13 cellular contexts compared by ENCODE assay signal in genomic region chr17:44039829-44040635, GRCh38. TPM values are rescaled to one million over a fixed set of nuclear protein-coding genes. Genes with fewer than 3 reads are reported as not detected.
DNase-seq lines count a peak whose midpoint lies in the region; ATAC-seq and TF ChIP-seq lines count a peak whose summit lies in the region.
"Had no signal": no experiment of that assay in that cellular context is flagged by ENCODE, and none has a peak within 500 bp of the region (broad histone marks: within the 10 kb centered on the region; RNA-seq: fewer than 3 reads in every experiment).

No MANE protein-coding gene starts in this region.

- peaks cover 18% of the 10 kb centered on the region for H3K36me3 Mint-ChIP-seq in activated CD8-positive, alpha-beta memory T cell treated with anti-CD3 and anti-CD28 coated beads, Interleukin-2, amount 10 ng/mL, durations not matched to agents 7 days and 5 days

- DNase-seq in activated CD8-positive, alpha-beta memory T cell treated with anti-CD3 and anti-CD28 coated beads, Interleukin-2, amount 10 ng/mL, durations not matched to agents 7 days and 5 days, result no peak
- no peak for DNase-seq in activated CD8-positive, alpha-beta memory T cell treated with anti-CD3 and anti-CD28 coated beads, Interleukin-2, amount 50 U/mL, for 48 hours
- DNase-seq in breast epithelium (ENCODE audit: low spot score in 2 of 2) (peak in 1 of 2 donors; percentile 34), kidney tubule cell (ENCODE audit: low spot score) (peak; percentile 52), PC-9 (no peak), RPMI8226 (no peak), GM10248 (ENCODE audit: extremely low spot score) (no peak)
- DNase-seq: central memory CD4-positive, alpha-beta T cell; DMS153; PC-3; right cardiac atrium; tibial artery had no signal

- no peak overlapping the region for H3K4me2 ChIP-seq in PC-9

- H3K79me2 ChIP-seq in PC-9 (ENCODE audit: low read depth), result peaks cover 49% of the 10 kb centered on the region

- no peak for TF ChIP-seq POLR2A in breast epithelium (IDR thresholded peaks at IDR 0.05)

- H3K27ac ChIP-seq in breast epithelium, result peak overlapping the region; percentile 72 to 83
- H3K27ac ChIP-seq in thymus (ENCODE audit: low read depth), result peak overlapping the region; percentile 33
- no peak overlapping the region for H3K27ac ChIP-seq in PC-9

- H3K27me3 Mint-ChIP-seq in activated CD8-positive, alpha-beta memory T cell treated with anti-CD3 and anti-CD28 coated beads, Interleukin-2, amount 10 ng/mL, durations not matched to agents 7 days and 5 days, result no peaks in the 10 kb centered on the region

- H3K9me2 ChIP-seq in PC-9 (ENCODE audit: insufficient read depth), result no peaks in the 10 kb centered on the region

- H4K20me1 ChIP-seq in PC-9 (ENCODE audit: insufficient read depth), result peaks cover 58% of the 10 kb centered on the region

- peaks cover 29% of the 10 kb centered on the region for H3F3A ChIP-seq in PC-9 (ENCODE audit: insufficient read depth, low read depth)

- no peak overlapping the region for H2AFZ ChIP-seq in PC-9

- BruUV-seq in PC-9 (replicated peaks; lab: Mats Ljungman, UMichigan), result no TSS peak

- H3K9me3 Mint-ChIP-seq in activated CD8-positive, alpha-beta memory T cell treated with anti-CD3 and anti-CD28 coated beads, Interleukin-2, amount 10 ng/mL, durations not matched to agents 7 days and 5 days (ENCODE audit: low read depth), result no peaks in the 10 kb centered on the region

- H3K4me3 Mint-ChIP-seq in activated CD8-positive, alpha-beta memory T cell treated with anti-CD3 and anti-CD28 coated beads, Interleukin-2, amount 10 ng/mL, durations not matched to agents 7 days and 5 days, result peak overlapping the region; percentile 12

- ATAC-seq in activated CD8-positive, alpha-beta memory T cell treated with anti-CD3 and anti-CD28 coated beads, Interleukin-2, amount 10 ng/mL, durations not matched to agents 7 days and 5 days, result no peak
- ATAC-seq: PC-3 had no signal

- H3K27me3 ChIP-seq in breast epithelium (no peaks in the 10 kb centered on the region), thymus (ENCODE audit: control insufficient read depth, insufficient read depth) (no peaks in the 10 kb centered on the region), PC-9 (ENCODE audit: insufficient read depth, low read depth) (no peaks in the 10 kb centered on the region)
- H3K27me3 ChIP-seq: tibial artery had no signal

- H3K4me1 ChIP-seq in breast epithelium, result peaks cover 0 to 8% of the 10 kb centered on the region in 2 donors
- no peaks in the 10 kb centered on the region for H3K4me1 ChIP-seq in thymus (ENCODE audit: control insufficient read depth, insufficient read depth, low read length)
- H3K4me1 ChIP-seq in PC-9 (replicated peaks; ENCODE audit: insufficient read depth), result no peaks in the 10 kb centered on the region

- POLR2A ChIA-PET in PC-9 (lab: Charles Lee; ENCODE audit: unreplicated experiment), result no interaction called here
- POLR2A ChIA-PET in GM10248 (lab: Yijun Ruan, JAX), result no interaction called here

- TF ChIP-seq CTCF in breast epithelium (IDR thresholded peaks at IDR 0.05) (no peak), PC-9 (conservative IDR thresholded peaks at IDR 0.05) (no peak), GM10248 (IDR thresholded peaks at IDR 0.05; ENCODE audit: control extremely low read depth, extremely low read depth, low read depth, missing control alignments) (no peak)

- peaks cover 22% of the 10 kb centered on the region for H3K4me1 Mint-ChIP-seq in activated CD8-positive, alpha-beta memory T cell treated with anti-CD3 and anti-CD28 coated beads, Interleukin-2, amount 10 ng/mL, durations not matched to agents 7 days and 5 days

- intact Hi-C loops in breast epithelium (cut with DNase I; ENCODE audit: low total_unique reads), result no loop called here
- intact Hi-C loops in PC-9 (cut with micrococcal nuclease; ENCODE audit: unreplicated experiment), result no loop called here

- 92% methylated on average over 6 of the region's 6 CpGs for WGBS in thymus

- H3K27ac Mint-ChIP-seq in activated CD8-positive, alpha-beta memory T cell treated with anti-CD3 and anti-CD28 coated beads, Interleukin-2, amount 10 ng/mL, durations not matched to agents 7 days and 5 days, result peak overlapping the region; percentile 81

- CTCF ChIA-PET in activated CD8-positive, alpha-beta memory T cell treated with anti-CD3 and anti-CD28 coated beads, Interleukin-2, amount 10 ng/mL, durations not matched to agents 7 days and 5 days (lab: Charles Lee), result interaction anchor here (1.0 to 5.9 kb wide), 8 partner anchors 9 to 162 kb away, joined by 3 to 51 read pairs (median 12); no protein-coding TSS in a partner anchor
- CTCF ChIA-PET in PC-9 (lab: Charles Lee) (no interaction called here), GM10248 (lab: Yijun Ruan, JAX) (interaction anchor here (1.0 to 3.6 kb wide), 5 partner anchors 10 to 96 kb away, joined by 3 to 17 read pairs (median 4); no protein-coding TSS in a partner anchor)

- H3K9me3 ChIP-seq in breast epithelium (no peaks in the 10 kb centered on the region), thymus (ENCODE audit: control insufficient read depth) (no peaks in the 10 kb centered on the region), PC-9 (ENCODE audit: insufficient read depth, low read depth) (no peaks in the 10 kb centered on the region)
- H3K9me3 ChIP-seq: tibial artery had no signal

- peak overlapping the region in 1 of 3 donors; percentile 23 for H3K4me3 ChIP-seq in breast epithelium
- no peak overlapping the region for H3K4me3 ChIP-seq in thymus (ENCODE audit: low read length)
- H3K4me3 ChIP-seq in PC-9, result no peak overlapping the region
- H3K4me3 ChIP-seq: tibial artery had no signal

- H3K36me3 ChIP-seq in breast epithelium (no peaks in the 10 kb centered on the region), thymus (ENCODE audit: control insufficient read depth, insufficient read depth) (peaks cover 31% of the 10 kb centered on the region), PC-9 (ENCODE audit: low read depth) (peaks cover 7% of the 10 kb centered on the region; the same call in 1 of the 2 replicates)

RNA-seq across cellular contexts. Expression of gene TMEM101, which starts 25.3 kb away (rescaled TPM):
- 10 to 100 TPM; 28.9 to 29.3 TPM for total RNA-seq in activated CD8-positive, alpha-beta memory T cell treated with anti-CD3 and anti-CD28 coated beads, Interleukin-2, amount 10 ng/mL, durations not matched to agents 7 days and 5 days
- 10 to 100 TPM; 28.6 to 80.8 (median 41.0) TPM for total RNA-seq in breast epithelium
- polyA plus RNA-seq in thymus, result 23.8 TPM
- 33.5 and 42.6 TPM in 2 replicates for total RNA-seq in PC-9 (2021)

RNA-seq across cellular contexts. Expression of gene LSM12, which starts 26.4 kb away (rescaled TPM):
- 10 to 100 TPM; 68.3 to 76.8 TPM for total RNA-seq in activated CD8-positive, alpha-beta memory T cell treated with anti-CD3 and anti-CD28 coated beads, Interleukin-2, amount 10 ng/mL, durations not matched to agents 7 days and 5 days
- total RNA-seq in breast epithelium, result 10 to 100 TPM; 36.8 to 45.4 (median 43.6) TPM
- polyA plus RNA-seq in thymus, result 31.3 TPM
- total RNA-seq in PC-9 (2021), result 60.9 and 62.7 TPM in 2 replicates

RNA-seq across cellular contexts. Expression of gene G6PC3, which starts 30.5 kb away (rescaled TPM):
- total RNA-seq in activated CD8-positive, alpha-beta memory T cell treated with anti-CD3 and anti-CD28 coated beads, Interleukin-2, amount 10 ng/mL, durations not matched to agents 7 days and 5 days, result 10 to 100 TPM; 21.7 to 25.6 TPM
- total RNA-seq in breast epithelium, result 10 to 100 TPM; 34.7 to 39.8 (median 35.4) TPM
- 30.2 TPM for polyA plus RNA-seq in thymus
- total RNA-seq in PC-9 (2021), result 69.3 and 70.9 TPM in 2 replicates

RNA-seq across cellular contexts. Expression of gene NAGS, which starts 35.6 kb away (rescaled TPM):
- under 1 TPM; 0.33 to 0.76 TPM for total RNA-seq in activated CD8-positive, alpha-beta memory T cell treated with anti-CD3 and anti-CD28 coated beads, Interleukin-2, amount 10 ng/mL, durations not matched to agents 7 days and 5 days
- 1 to 10 TPM in 2 of 3 donors, under 1 TPM in 1; 0.16 to 5.2 (median 4.7) TPM for total RNA-seq in breast epithelium
- polyA plus RNA-seq in thymus, result 1.6 TPM
- 1.0 and 1.4 TPM in 2 replicates for total RNA-seq in PC-9 (2021)
